2 cellular contexts compared by ENCODE assay signal in the genomic region with DNA sequence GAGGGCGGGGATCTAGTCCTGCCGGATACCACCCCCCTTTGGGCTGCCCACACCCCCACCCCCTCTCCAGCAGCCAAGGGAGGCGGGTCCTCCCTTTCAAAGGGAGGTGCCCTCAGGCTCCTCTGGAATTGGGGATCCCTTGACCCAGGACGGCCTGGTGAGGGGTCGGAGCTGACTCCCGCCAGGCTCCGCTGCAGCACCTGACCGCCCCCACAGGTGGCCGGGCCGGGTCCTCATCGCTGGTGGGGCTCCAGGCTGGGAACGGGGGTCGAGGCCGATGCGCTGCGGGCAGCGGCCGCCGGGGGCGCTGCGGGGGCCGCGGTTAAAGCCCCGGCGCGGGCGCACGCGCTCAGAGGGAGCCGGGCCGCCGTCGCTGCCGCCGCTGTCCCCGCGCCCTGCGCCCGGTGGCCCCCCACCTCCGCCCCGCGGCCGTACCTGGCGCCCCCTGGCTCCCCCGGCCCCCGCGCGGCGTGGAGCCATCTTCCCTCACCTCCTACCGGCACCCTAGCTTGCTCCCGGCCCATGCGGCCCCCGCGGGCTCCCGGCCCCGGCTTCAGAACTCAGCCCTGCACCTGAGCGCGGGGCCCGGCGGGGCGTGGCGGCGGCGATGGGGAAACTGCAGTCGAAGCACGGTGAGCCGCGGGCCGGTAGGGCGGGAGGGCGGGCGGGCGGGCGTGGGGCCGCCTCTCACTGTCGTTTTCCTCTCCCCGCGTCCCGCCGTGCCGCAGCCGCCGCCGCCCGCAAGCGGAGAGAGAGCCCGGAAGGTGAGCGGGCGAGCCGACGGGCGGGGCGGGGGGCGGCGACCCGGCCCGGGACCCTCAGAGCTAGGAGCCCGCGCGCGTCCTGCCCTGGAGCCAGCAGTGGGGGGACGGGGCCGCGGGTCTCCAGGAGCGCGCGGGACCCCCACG.
A peak's percentile ranks its signal among the peaks of the same experiment; 100 is the strongest.
TF ChIP-seq lines count a peak whose summit lies in the region.

A gene with protein sequence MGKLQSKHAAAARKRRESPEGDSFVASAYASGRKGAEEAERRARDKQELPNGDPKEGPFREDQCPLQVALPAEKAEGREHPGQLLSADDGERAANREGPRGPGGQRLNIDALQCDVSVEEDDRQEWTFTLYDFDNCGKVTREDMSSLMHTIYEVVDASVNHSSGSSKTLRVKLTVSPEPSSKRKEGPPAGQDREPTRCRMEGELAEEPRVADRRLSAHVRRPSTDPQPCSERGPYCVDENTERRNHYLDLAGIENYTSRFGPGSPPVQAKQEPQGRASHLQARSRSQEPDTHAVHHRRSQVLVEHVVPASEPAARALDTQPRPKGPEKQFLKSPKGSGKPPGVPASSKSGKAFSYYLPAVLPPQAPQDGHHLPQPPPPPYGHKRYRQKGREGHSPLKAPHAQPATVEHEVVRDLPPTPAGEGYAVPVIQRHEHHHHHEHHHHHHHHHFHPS (plus strand): TSS at position 352 of the 908 bp plus-strand sequence. CDS start 256 bp downstream, at position 608.

TF ChIP-seq in PFSK-1, 5 proteins besides CTCF, POLR2A, EP300 and RAD21:
- TF ChIP-seq FOXP2 (optimal IDR thresholded peaks at IDR 0.05; ENCODE audit: borderline replicate concordance, extremely low read depth, extremely low read length, insufficient read depth): peak; percentile 60
- no peak for TF ChIP-seq TAF1 (IDR thresholded peaks at IDR 0.05; ENCODE audit: borderline replicate concordance, insufficient read depth, low read length)
- TF ChIP-seq, protein P1, sequence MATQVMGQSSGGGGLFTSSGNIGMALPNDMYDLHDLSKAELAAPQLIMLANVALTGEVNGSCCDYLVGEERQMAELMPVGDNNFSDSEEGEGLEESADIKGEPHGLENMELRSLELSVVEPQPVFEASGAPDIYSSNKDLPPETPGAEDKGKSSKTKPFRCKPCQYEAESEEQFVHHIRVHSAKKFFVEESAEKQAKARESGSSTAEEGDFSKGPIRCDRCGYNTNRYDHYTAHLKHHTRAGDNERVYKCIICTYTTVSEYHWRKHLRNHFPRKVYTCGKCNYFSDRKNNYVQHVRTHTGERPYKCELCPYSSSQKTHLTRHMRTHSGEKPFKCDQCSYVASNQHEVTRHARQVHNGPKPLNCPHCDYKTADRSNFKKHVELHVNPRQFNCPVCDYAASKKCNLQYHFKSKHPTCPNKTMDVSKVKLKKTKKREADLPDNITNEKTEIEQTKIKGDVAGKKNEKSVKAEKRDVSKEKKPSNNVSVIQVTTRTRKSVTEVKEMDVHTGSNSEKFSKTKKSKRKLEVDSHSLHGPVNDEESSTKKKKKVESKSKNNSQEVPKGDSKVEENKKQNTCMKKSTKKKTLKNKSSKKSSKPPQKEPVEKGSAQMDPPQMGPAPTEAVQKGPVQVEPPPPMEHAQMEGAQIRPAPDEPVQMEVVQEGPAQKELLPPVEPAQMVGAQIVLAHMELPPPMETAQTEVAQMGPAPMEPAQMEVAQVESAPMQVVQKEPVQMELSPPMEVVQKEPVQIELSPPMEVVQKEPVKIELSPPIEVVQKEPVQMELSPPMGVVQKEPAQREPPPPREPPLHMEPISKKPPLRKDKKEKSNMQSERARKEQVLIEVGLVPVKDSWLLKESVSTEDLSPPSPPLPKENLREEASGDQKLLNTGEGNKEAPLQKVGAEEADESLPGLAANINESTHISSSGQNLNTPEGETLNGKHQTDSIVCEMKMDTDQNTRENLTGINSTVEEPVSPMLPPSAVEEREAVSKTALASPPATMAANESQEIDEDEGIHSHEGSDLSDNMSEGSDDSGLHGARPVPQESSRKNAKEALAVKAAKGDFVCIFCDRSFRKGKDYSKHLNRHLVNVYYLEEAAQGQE (IDR thresholded peaks at IDR 0.05; ENCODE audit: insufficient read depth in 1 of 2, low read depth in 2 of 2, low read length in 2 of 2): no peak
- TF ChIP-seq SIN3A (IDR thresholded peaks at IDR 0.05; ENCODE audit: borderline replicate concordance, insufficient read depth, low read length): no peak

TF ChIP-seq in GM12878, 131 proteins besides CTCF, POLR2A, EP300 and RAD21:
- TF ChIP-seq ESRRA (IDR thresholded peaks at IDR 0.05; ENCODE audit: low read length) (no peak), KDM1A (IDR thresholded peaks at IDR 0.05; ENCODE audit: borderline replicate concordance) (no peak), EGR1 (IDR thresholded peaks at IDR 0.05; ENCODE audit: borderline replicate concordance in 1 of 2, low read depth in 2 of 2, low read length in 2 of 2) (peak in 1 of 2 experiments; percentile 49; a peak in 1 of 3 replicates), RB1 (IDR thresholded peaks at IDR 0.05; ENCODE audit: borderline replicate concordance) (no peak), TCF3 (IDR thresholded peaks at IDR 0.05; ENCODE audit: borderline replicate concordance, insufficient read depth, low read depth, low read length) (no peak), ATF7 (IDR thresholded peaks at IDR 0.05; ENCODE audit: low read depth) (no peak), CREM (IDR thresholded peaks at IDR 0.05; ENCODE audit: low read depth) (no peak), BHLHE40 (IDR thresholded peaks at IDR 0.05; ENCODE audit: borderline replicate concordance in 1 of 2, low read depth in 2 of 2, low read length in 1 of 2) (0 out of 4 replicates have a peak, but pooled peaks of 1 of the 2 experiments have one; percentile 38), EED (IDR thresholded peaks at IDR 0.05; ENCODE audit: low read depth) (no peak), TARDBP (IDR thresholded peaks at IDR 0.05; ENCODE audit: borderline replicate concordance) (no peak), RUNX3 (IDR thresholded peaks at IDR 0.05; ENCODE audit: low read length) (peak; percentile 24; the same call in 1 of the 2 replicates), STAT3 (IDR thresholded peaks at IDR 0.05; ENCODE audit: low read depth, low read length) (no peak), SUZ12 (IDR thresholded peaks at IDR 0.05; ENCODE audit: unreplicated experiment) (no peak), BACH1 (IDR thresholded peaks at IDR 0.05; ENCODE audit: borderline replicate concordance) (no peak), ASH2L (IDR thresholded peaks at IDR 0.05; ENCODE audit: borderline replicate concordance, low read depth) (no peak)
- TF ChIP-seq, protein P2, sequence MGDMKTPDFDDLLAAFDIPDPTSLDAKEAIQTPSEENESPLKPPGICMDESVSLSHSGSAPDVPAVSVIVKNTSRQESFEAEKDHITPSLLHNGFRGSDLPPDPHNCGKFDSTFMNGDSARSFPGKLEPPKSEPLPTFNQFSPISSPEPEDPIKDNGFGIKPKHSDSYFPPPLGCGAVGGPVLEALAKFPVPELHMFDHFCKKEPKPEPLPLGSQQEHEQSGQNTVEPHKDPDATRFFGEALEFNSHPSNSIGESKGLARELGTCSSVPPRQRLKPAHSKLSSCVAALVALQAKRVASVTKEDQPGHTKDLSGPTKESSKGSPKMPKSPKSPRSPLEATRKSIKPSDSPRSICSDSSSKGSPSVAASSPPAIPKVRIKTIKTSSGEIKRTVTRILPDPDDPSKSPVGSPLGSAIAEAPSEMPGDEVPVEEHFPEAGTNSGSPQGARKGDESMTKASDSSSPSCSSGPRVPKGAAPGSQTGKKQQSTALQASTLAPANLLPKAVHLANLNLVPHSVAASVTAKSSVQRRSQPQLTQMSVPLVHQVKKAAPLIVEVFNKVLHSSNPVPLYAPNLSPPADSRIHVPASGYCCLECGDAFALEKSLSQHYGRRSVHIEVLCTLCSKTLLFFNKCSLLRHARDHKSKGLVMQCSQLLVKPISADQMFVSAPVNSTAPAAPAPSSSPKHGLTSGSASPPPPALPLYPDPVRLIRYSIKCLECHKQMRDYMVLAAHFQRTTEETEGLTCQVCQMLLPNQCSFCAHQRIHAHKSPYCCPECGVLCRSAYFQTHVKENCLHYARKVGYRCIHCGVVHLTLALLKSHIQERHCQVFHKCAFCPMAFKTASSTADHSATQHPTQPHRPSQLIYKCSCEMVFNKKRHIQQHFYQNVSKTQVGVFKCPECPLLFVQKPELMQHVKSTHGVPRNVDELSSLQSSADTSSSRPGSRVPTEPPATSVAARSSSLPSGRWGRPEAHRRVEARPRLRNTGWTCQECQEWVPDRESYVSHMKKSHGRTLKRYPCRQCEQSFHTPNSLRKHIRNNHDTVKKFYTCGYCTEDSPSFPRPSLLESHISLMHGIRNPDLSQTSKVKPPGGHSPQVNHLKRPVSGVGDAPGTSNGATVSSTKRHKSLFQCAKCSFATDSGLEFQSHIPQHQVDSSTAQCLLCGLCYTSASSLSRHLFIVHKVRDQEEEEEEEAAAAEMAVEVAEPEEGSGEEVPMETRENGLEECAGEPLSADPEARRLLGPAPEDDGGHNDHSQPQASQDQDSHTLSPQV (IDR thresholded peaks at IDR 0.05): no peak
- TF ChIP-seq, protein P3, sequence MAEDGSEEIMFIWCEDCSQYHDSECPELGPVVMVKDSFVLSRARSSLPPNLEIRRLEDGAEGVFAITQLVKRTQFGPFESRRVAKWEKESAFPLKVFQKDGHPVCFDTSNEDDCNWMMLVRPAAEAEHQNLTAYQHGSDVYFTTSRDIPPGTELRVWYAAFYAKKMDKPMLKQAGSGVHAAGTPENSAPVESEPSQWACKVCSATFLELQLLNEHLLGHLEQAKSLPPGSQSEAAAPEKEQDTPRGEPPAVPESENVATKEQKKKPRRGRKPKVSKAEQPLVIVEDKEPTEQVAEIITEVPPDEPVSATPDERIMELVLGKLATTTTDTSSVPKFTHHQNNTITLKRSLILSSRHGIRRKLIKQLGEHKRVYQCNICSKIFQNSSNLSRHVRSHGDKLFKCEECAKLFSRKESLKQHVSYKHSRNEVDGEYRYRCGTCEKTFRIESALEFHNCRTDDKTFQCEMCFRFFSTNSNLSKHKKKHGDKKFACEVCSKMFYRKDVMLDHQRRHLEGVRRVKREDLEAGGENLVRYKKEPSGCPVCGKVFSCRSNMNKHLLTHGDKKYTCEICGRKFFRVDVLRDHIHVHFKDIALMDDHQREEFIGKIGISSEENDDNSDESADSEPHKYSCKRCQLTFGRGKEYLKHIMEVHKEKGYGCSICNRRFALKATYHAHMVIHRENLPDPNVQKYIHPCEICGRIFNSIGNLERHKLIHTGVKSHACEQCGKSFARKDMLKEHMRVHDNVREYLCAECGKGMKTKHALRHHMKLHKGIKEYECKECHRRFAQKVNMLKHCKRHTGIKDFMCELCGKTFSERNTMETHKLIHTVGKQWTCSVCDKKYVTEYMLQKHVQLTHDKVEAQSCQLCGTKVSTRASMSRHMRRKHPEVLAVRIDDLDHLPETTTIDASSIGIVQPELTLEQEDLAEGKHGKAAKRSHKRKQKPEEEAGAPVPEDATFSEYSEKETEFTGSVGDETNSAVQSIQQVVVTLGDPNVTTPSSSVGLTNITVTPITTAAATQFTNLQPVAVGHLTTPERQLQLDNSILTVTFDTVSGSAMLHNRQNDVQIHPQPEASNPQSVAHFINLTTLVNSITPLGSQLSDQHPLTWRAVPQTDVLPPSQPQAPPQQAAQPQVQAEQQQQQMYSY (CRISPR knock-in tag; IDR thresholded peaks at IDR 0.05): no peak
- TF ChIP-seq, protein P4, sequence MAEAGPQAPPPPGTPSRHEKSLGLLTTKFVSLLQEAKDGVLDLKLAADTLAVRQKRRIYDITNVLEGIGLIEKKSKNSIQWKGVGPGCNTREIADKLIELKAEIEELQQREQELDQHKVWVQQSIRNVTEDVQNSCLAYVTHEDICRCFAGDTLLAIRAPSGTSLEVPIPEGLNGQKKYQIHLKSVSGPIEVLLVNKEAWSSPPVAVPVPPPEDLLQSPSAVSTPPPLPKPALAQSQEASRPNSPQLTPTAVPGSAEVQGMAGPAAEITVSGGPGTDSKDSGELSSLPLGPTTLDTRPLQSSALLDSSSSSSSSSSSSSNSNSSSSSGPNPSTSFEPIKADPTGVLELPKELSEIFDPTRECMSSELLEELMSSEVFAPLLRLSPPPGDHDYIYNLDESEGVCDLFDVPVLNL (IDR thresholded peaks at IDR 0.05; ENCODE audit: low read depth, low read length): no peak
